Comparison of ENCODE assay signal across 30 cellular contexts in genomic region chr9:2180704-2181103, GRCh38.
A peak's percentile ranks its signal among the peaks of the same experiment; 100 is the strongest.
DNase-seq lines count a peak whose midpoint lies in the region; ATAC-seq, FAIRE-seq and TF ChIP-seq lines count a peak whose summit lies in the region.
"Had no signal": no experiment of that assay in that cellular context is flagged by ENCODE, and none has a peak within 500 bp of the region (broad histone marks: within the 10 kb centered on the region; RNA-seq: fewer than 3 reads in every experiment).

No MANE protein-coding gene starts in this region.

- H3K27ac Mint-ChIP-seq in activated T-cell treated with anti-CD3 and anti-CD28 coated beads, Interleukin-2, amount 50 U/mL, for 24 hours: peak overlapping the region; percentile 50
- H3K27ac Mint-ChIP-seq in activated T-cell treated with anti-CD3 and anti-CD28 coated beads, Interleukin-2, amount 50 U/mL, for 72 hours: no peak overlapping the region
- H3K27ac Mint-ChIP-seq: CD8-positive, alpha-beta T cell; nephron progenitor cell; T-helper 1 cell treated with Interleukin-12 subunit alpha and Interleukin-12 subunit beta and Interleukin-4 antibody, amounts not matched to agents 30 μg/mL and 1 μg/mL, for 36 hours; type B pancreatic cell had no signal

- no peak overlapping the region for H3K14ac ChIP-seq in H1 (ENCODE audit: insufficient read length)

- H3K4ac ChIP-seq in H1 (replicated peaks; ENCODE audit: insufficient read length, low read depth, low read length): no peak overlapping the region

- peaks cover 5 to 18% (median 16%) of the 10 kb centered on the region in 4 experiments; a peak in 6 of 7 replicates for H3K4me1 ChIP-seq in H1 (replicated peaks in 1 of 4; ENCODE audit: control insufficient read depth in 3 of 4, insufficient read depth in 4 of 4, low read length in 3 of 4)
- peaks cover 13% of the 10 kb centered on the region for H3K4me1 ChIP-seq in mesodermal cell (ENCODE audit: control insufficient read depth, insufficient read depth, low read length, poor library complexity, severe bottlenecking)
- H3K4me1 ChIP-seq: foreskin keratinocyte, prostate gland had no signal

- H3K27ac ChIP-seq in H1 (ENCODE audit: low read depth, low read length) (peak overlapping the region; percentile 43), mesodermal cell (ENCODE audit: low read depth, low read length, severe bottlenecking) (peak overlapping the region; percentile 47)
- H3K27ac ChIP-seq: foreskin keratinocyte, hepatocyte, prostate gland, RWPE1, SK-N-MC had no signal

- H4K91ac ChIP-seq in H1 (replicated peaks; ENCODE audit: insufficient read length, low read length): peak overlapping the region; percentile 45

- peak overlapping the region in 1 of 2 experiments; percentile 13; a peak in 1 of 4 replicates for H3K4me2 ChIP-seq in H1 (ENCODE audit: insufficient read depth in 1 of 2, low read depth in 2 of 2, low read length in 2 of 2)
- H3K4me2 ChIP-seq: hepatocyte had no signal

- TF ChIP-seq EP300 in H1 (IDR thresholded peaks at IDR 0.05; ENCODE audit: borderline replicate concordance in 1 of 2, low read depth in 2 of 2, low read length in 2 of 2): no peak

- no peak overlapping the region for H2AFZ ChIP-seq in H1 (ENCODE audit: low read length)
- H2AFZ ChIP-seq: hepatocyte had no signal

- FAIRE-seq in H1 (lab: Jason Lieb, UNC): no peak
- FAIRE-seq: G401.6, GM18507 had no signal

- H3K18ac ChIP-seq in H1 (ENCODE audit: extremely low read depth, low read length): no peak overlapping the region; the same call in 1 of the 2 replicates

- no peak for DNase-seq in activated T-cell treated with anti-CD3 and anti-CD28 coated beads, Interleukin-2, amount 50 U/mL, for 24 hours
- DNase-seq in activated T-cell treated with anti-CD3 and anti-CD28 coated beads, Interleukin-2, amount 50 U/mL, for 72 hours: no peak
- no peak for DNase-seq in H1 (ENCODE audit: low read depth in 1 of 2, low spot score in 2 of 2)
- DNase-seq in activated CD4-positive, alpha-beta T cell treated with anti-CD3 and anti-CD28 coated beads for 48 hours: no peak
- no peak for DNase-seq in OCI-M2 (lab: John Stamatoyannopoulos, UW; ENCODE audit: unreplicated experiment)
- DNase-seq in stimulated activated naive CD4-positive, alpha-beta T cell (lab: John Stamatoyannopoulos, UW): no peak
- no peak for DNase-seq in stimulated activated CD4-positive, alpha-beta T cell treated with anti-CD3 and anti-CD28 coated beads, Interleukin-2, amount 100 ng/mL, for 24 hours
- DNase-seq: 8988T; activated CD4-positive, alpha-beta T cell treated with anti-CD3 and anti-CD28 coated beads for 4 hours; activated naive CD4-positive, alpha-beta T cell treated with Interleukin-2 at 50 U/mL for 16 hours; activated T-cell treated with anti-CD3 and anti-CD28 coated beads, Interleukin-2, amount 50 U/mL, for 4 hours; AML-193; anterior cingulate cortex; CD8-positive, alpha-beta T cell; central memory CD4-positive, alpha-beta T cell; left ventricle myocardium superior; mucosa of descending colon; NCI-H1694 treated with DMSO at 0.1 percent for 48 hours; NCI-H526; nephron progenitor cell had no signal

- peak overlapping the region; percentile 86 for H2BK5ac ChIP-seq in H1 (ENCODE audit: low read depth, low read length)

- no peaks in the 10 kb centered on the region for H3K27me3 ChIP-seq in H1 (replicated peaks in 1 of 4; ENCODE audit: control insufficient read depth in 3 of 4, extremely low read depth in 1 of 4, insufficient read depth in 3 of 4, low read length in 3 of 4)
- H3K27me3 ChIP-seq: foreskin keratinocyte, hepatocyte had no signal

- H3K79me1 ChIP-seq in H1 (ENCODE audit: low read depth, low read length): no peaks in the 10 kb centered on the region

- H3K36me3 ChIP-seq in H1 (ENCODE audit: control insufficient read depth in 2 of 4, insufficient read depth in 4 of 4, low read length in 3 of 4): no peaks in the 10 kb centered on the region
- H3K36me3 ChIP-seq in mesodermal cell (ENCODE audit: control insufficient read depth, insufficient read depth, low read length): no peaks in the 10 kb centered on the region
- H3K36me3 ChIP-seq: prostate gland had no signal

- 66% methylated on average over 2 of the region's 2 CpGs; no CpG with 5 or more reads in 1 of the 2 experiments for WGBS in H1 (ENCODE audit: extremely low coverage in 1 of 2, insufficient coverage in 1 of 2, insufficient read length in 1 of 2, insufficient replicate concordance in 2 of 2, low coverage in 1 of 2, low lambda C conversion rate in 2 of 2, missing lambda C conversion rate in 1 of 2), 2 experiments
- WGBS in mesodermal cell (ENCODE audit: insufficient coverage in 2 of 2), 2 experiments: no CpG with 5 or more reads among the region's 2 CpGs

- peaks cover 7% of the 10 kb centered on the region for H3K4me1 Mint-ChIP-seq in activated T-cell treated with anti-CD3 and anti-CD28 coated beads, Interleukin-2, amount 50 U/mL, for 24 hours (ENCODE audit: low read depth)
- H3K4me1 Mint-ChIP-seq in activated T-cell treated with anti-CD3 and anti-CD28 coated beads, Interleukin-2, amount 50 U/mL, for 72 hours (ENCODE audit: low read depth): no peaks in the 10 kb centered on the region

- no peak overlapping the region for H4K8ac ChIP-seq in H1 (ENCODE audit: extremely low read depth, insufficient read depth, low read length)

- H2BK120ac ChIP-seq in H1 (replicated peaks; ENCODE audit: low read depth, low read length): peak overlapping the region; percentile 12

- TF ChIP-seq CTCF in H1 (IDR thresholded peaks at IDR 0.05; ENCODE audit: control extremely low read depth in 1 of 3, insufficient read depth in 1 of 3, low read depth in 1 of 3, low read length in 3 of 3): no peak

- H4K20me1 ChIP-seq in H1 (replicated peaks in 1 of 2; ENCODE audit: control insufficient read depth in 1 of 2, insufficient read depth in 2 of 2, low read length in 2 of 2): no peaks in the 10 kb centered on the region

- H2AK5ac ChIP-seq in H1 (ENCODE audit: low read depth, low read length): 0 out of 2 replicates have a peak overlapping the region, but pooled peaks have one; percentile 6

- TF ChIP-seq RAD21 in H1 (IDR thresholded peaks at IDR 0.05 in 1 of 2, conservative IDR thresholded peaks at IDR 0.05 in 1 of 2; ENCODE audit: low read depth in 2 of 2, low read length in 2 of 2): no peak

- ATAC-seq in activated T-cell treated with anti-CD3 and anti-CD28 coated beads, Interleukin-2, amount 50 U/mL, for 72 hours (replicated peaks in 1 of 2): no peak
- ATAC-seq: activated T-cell treated with anti-CD3 and anti-CD28 coated beads, Interleukin-2, amount 50 U/mL, for 4 hours; CD8-positive, alpha-beta T cell; foreskin keratinocyte; left ventricle myocardium superior; mucosa of descending colon had no signal

- no peak overlapping the region for H3K9ac ChIP-seq in H1 (replicated peaks in 1 of 4; ENCODE audit: extremely low read depth in 1 of 4, low read depth in 3 of 4, low read length in 3 of 4)

- CTCF ChIA-PET in H1 (lab: Charles Lee; ENCODE audit: partially characterized antibody): interaction anchor here (0.9 to 3.9 kb wide), 19 partner anchors 9 to 437 kb away, joined by 3 to 29 read pairs (median 4); no protein-coding TSS in a partner anchor

- H3K9me3 Mint-ChIP-seq in activated T-cell treated with anti-CD3 and anti-CD28 coated beads, Interleukin-2, amount 50 U/mL, for 24 hours: no peaks in the 10 kb centered on the region
- H3K9me3 Mint-ChIP-seq in activated T-cell treated with anti-CD3 and anti-CD28 coated beads, Interleukin-2, amount 50 U/mL, for 72 hours: no peaks in the 10 kb centered on the region
- H3K9me3 Mint-ChIP-seq: activated T-cell treated with anti-CD3 and anti-CD28 coated beads, Interleukin-2, amount 50 U/mL, for 4 hours; CD8-positive, alpha-beta T cell; nephron progenitor cell; T-helper 1 cell treated with Interleukin-12 subunit alpha and Interleukin-12 subunit beta and Interleukin-4 antibody, amounts not matched to agents 30 μg/mL and 1 μg/mL, for 36 hours; type B pancreatic cell had no signal

- POLR2A ChIA-PET in H1 (lab: Charles Lee; ENCODE audit: partially characterized antibody): interaction anchor here (0.9 to 1.9 kb wide), 5 partner anchors 9 to 34 kb away, joined by 3 to 6 read pairs (median 3); no protein-coding TSS in a partner anchor

- no peak overlapping the region for H2BK15ac ChIP-seq in H1 (ENCODE audit: low read length)

- no peak for TF ChIP-seq POLR2A in H1 (IDR thresholded peaks at IDR 0.05; ENCODE audit: control extremely low read depth in 1 of 2, low read depth in 2 of 2, low read length in 2 of 2)

- no peak overlapping the region for H3K23ac ChIP-seq in H1 (ENCODE audit: insufficient read length)

- 0 out of 2 replicates have a peak overlapping the region, but pooled peaks have one; percentile 6 for H2BK20ac ChIP-seq in H1 (ENCODE audit: low read length)

- no peaks in the 10 kb centered on the region for H3K27me3 Mint-ChIP-seq in activated T-cell treated with anti-CD3 and anti-CD28 coated beads, Interleukin-2, amount 50 U/mL, for 24 hours
- H3K27me3 Mint-ChIP-seq in activated T-cell treated with anti-CD3 and anti-CD28 coated beads, Interleukin-2, amount 50 U/mL, for 72 hours (ENCODE audit: low read depth): no peaks in the 10 kb centered on the region
- H3K27me3 Mint-ChIP-seq: type B pancreatic cell had no signal

- peak overlapping the region; percentile 49 for H4K5ac ChIP-seq in H1 (ENCODE audit: insufficient read length, low read depth, low read length)

- no peaks in the 10 kb centered on the region for H3K23me2 ChIP-seq in H1 (ENCODE audit: low read depth, low read length)

- H3K4me3 Mint-ChIP-seq in activated T-cell treated with anti-CD3 and anti-CD28 coated beads, Interleukin-2, amount 50 U/mL, for 24 hours: no peak overlapping the region
- H3K4me3 Mint-ChIP-seq in activated T-cell treated with anti-CD3 and anti-CD28 coated beads, Interleukin-2, amount 50 U/mL, for 72 hours: no peak overlapping the region
- H3K4me3 Mint-ChIP-seq: activated T-cell treated with anti-CD3 and anti-CD28 coated beads, Interleukin-2, amount 50 U/mL, for 4 hours; CD8-positive, alpha-beta T cell; nephron progenitor cell; T-helper 1 cell treated with Interleukin-12 subunit alpha and Interleukin-12 subunit beta and Interleukin-4 antibody, amounts not matched to agents 30 μg/mL and 1 μg/mL, for 36 hours; type B pancreatic cell had no signal

- no peak overlapping the region for H3K56ac ChIP-seq in H1 (replicated peaks; ENCODE audit: insufficient read length, low read depth, low read length)

- H3K4me3 ChIP-seq in H1 (ENCODE audit: extremely low read depth in 1 of 4, insufficient read depth in 2 of 4, low read depth in 3 of 4, low read length in 4 of 4) (no peak overlapping the region), mesodermal cell (ENCODE audit: extremely low read depth, insufficient read depth, low read length, poor library complexity, severe bottlenecking) (no peak overlapping the region)
- H3K4me3 ChIP-seq: hepatocyte, mucosa of descending colon, prostate gland, SK-N-MC had no signal

- H3K36me3 Mint-ChIP-seq in activated T-cell treated with anti-CD3 and anti-CD28 coated beads, Interleukin-2, amount 50 U/mL, for 24 hours (ENCODE audit: low read depth): peaks cover 65% of the 10 kb centered on the region
- peaks cover 4 to 8% of the 10 kb centered on the region in 2 donors for H3K36me3 Mint-ChIP-seq in activated T-cell treated with anti-CD3 and anti-CD28 coated beads, Interleukin-2, amount 50 U/mL, for 72 hours (ENCODE audit: insufficient read depth in 2 of 2)

- peak overlapping the region; percentile 61; the same call in 1 of the 2 replicates for H2BK12ac ChIP-seq in H1 (ENCODE audit: low read depth, low read length)

- H3K79me2 ChIP-seq in H1 (ENCODE audit: control insufficient read depth in 1 of 2, insufficient read depth in 2 of 2, low read length in 2 of 2): no peaks in the 10 kb centered on the region
- H3K79me2 ChIP-seq: hepatocyte had no signal

- H3K9me3 ChIP-seq in H1 (ENCODE audit: insufficient read depth in 2 of 2, low read depth in 1 of 2, low read length in 1 of 2) (no peaks in the 10 kb centered on the region), mesodermal cell (ENCODE audit: control insufficient read depth, low read length) (no peaks in the 10 kb centered on the region)
- H3K9me3 ChIP-seq: mucosa of descending colon, prostate gland had no signal
